ENCODE assay signal across 8 cellular contexts in the genomic region with DNA sequence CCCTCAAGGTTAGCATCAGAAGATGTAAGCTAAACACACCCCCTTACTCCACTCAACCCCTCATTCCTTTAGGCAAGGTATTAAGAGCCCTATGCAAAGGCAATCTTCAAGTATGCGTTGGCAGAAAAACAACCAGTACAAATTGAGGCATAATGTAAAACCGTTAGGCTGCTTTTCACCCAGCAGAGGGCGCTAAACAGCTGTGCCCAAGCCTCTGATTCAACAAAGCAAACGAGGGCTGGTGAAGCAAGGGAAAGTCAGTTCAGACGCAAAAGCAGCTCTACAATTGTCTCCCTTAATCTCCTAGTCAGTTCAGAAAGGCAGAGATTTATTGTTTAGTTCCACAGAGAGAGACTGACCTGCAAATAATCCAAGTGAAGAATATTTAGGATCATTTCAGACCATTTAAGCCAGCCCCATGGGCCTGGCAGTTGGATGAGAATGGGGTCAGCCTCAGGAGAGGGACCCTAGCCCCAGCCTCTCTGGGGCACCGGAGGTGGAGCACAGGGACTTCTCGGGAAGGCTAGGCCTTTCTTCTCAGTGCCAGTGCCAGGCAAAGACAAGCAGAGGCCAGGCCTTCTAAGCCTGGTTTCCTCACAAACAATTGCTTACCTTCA. TPM values are rescaled to one million over a fixed set of nuclear protein-coding genes. Genes with fewer than 3 reads are reported as not detected.
DNase-seq lines count a peak whose midpoint lies in the region; ATAC-seq, FAIRE-seq and TF ChIP-seq lines count a peak whose summit lies in the region.

No MANE protein-coding gene starts in this region.

- TF ChIP-seq POLR2A in A549 (IDR thresholded peaks at IDR 0.05; ENCODE audit: low read length), result no peak

- peaks cover 49% of the 10 kb centered on the region for H4K20me1 ChIP-seq in SK-N-SH (ENCODE audit: insufficient read depth)

- H3K27ac ChIP-seq in A549 (peak overlapping the region; percentile 52 to 72; a peak in 4 of 6 replicates), SK-N-SH (ENCODE audit: low read depth in 2 of 2, low read length in 1 of 2) (peak overlapping the region; percentile 46 to 64), pancreas (no peak overlapping the region), upper lobe of right lung (peak overlapping the region; percentile 33)

- H3K27ac Mint-ChIP-seq in activated naive CD4-positive, alpha-beta T cell treated with anti-CD3 and anti-CD28 coated beads, Interleukin-2, amount 10 ng/mL, durations not matched to agents 7 days and 5 days, result no peak overlapping the region

- no peak for TF ChIP-seq EP300 in A549 (IDR thresholded peaks at IDR 0.05)
- TF ChIP-seq EP300 in SK-N-SH (IDR thresholded peaks at IDR 0.05; ENCODE audit: borderline replicate concordance in 1 of 2, low read depth in 1 of 2, low read length in 1 of 2), result no peak

- no peak overlapping the region; the same call in 1 of the 2 replicates for H3K9ac ChIP-seq in SK-N-SH

- H3K79me2 ChIP-seq in SK-N-SH (ENCODE audit: insufficient read depth), result peaks cover 82% of the 10 kb centered on the region

- peaks cover 2% of the 10 kb centered on the region for H3K36me3 Mint-ChIP-seq in activated naive CD4-positive, alpha-beta T cell treated with anti-CD3 and anti-CD28 coated beads, Interleukin-2, amount 10 ng/mL, durations not matched to agents 7 days and 5 days

- H3K36me3 ChIP-seq in SK-N-SH (replicated peaks in 1 of 2; ENCODE audit: control insufficient read depth in 1 of 2, insufficient read depth in 2 of 2, low read length in 1 of 2) (peaks cover 0 to 4% of the 10 kb centered on the region in 2 experiments), pancreas (no peaks in the 10 kb centered on the region), upper lobe of right lung (no peaks in the 10 kb centered on the region)

- no peak overlapping the region for H3K4me3 ChIP-seq in A549
- H3K4me3 ChIP-seq in SK-N-SH (ENCODE audit: low read depth in 2 of 2, low read length in 1 of 2), result peak overlapping the region in 1 of 2 experiments; percentile 8; a peak in 1 of 4 replicates
- no peak overlapping the region for H3K4me3 ChIP-seq in pancreas
- no peak overlapping the region for H3K4me3 ChIP-seq in upper lobe of right lung

- H3K9me3 ChIP-seq in A549 (no peaks in the 10 kb centered on the region), SK-N-SH (no peaks in the 10 kb centered on the region), pancreas (no peaks in the 10 kb centered on the region), upper lobe of right lung (no peaks in the 10 kb centered on the region)

- no peaks in the 10 kb centered on the region for H3K9me2 ChIP-seq in SK-N-SH

- H3K4me1 Mint-ChIP-seq in activated naive CD4-positive, alpha-beta T cell treated with anti-CD3 and anti-CD28 coated beads, Interleukin-2, amount 10 ng/mL, durations not matched to agents 7 days and 5 days, result peaks cover 18% of the 10 kb centered on the region

- ATAC-seq in A549 (peak; percentile 91 to 95), GM18867 (IDR thresholded peaks at IDR 0.05; ENCODE audit: unreplicated experiment) (peak; percentile 62), pancreas (peak; percentile 64 to 86 (median 81)), upper lobe of right lung (peak; percentile 96)

- no peaks in the 10 kb centered on the region for H3K27me3 Mint-ChIP-seq in activated naive CD4-positive, alpha-beta T cell treated with anti-CD3 and anti-CD28 coated beads, Interleukin-2, amount 10 ng/mL, durations not matched to agents 7 days and 5 days

- H3K9me3 Mint-ChIP-seq in activated naive CD4-positive, alpha-beta T cell treated with anti-CD3 and anti-CD28 coated beads, Interleukin-2, amount 10 ng/mL, durations not matched to agents 7 days and 5 days, result no peaks in the 10 kb centered on the region

- H3K27me3 ChIP-seq in SK-N-SH (ENCODE audit: insufficient read depth) (no peaks in the 10 kb centered on the region), pancreas (no peaks in the 10 kb centered on the region), upper lobe of right lung (no peaks in the 10 kb centered on the region)

- no peaks in the 10 kb centered on the region for H3F3A ChIP-seq in SK-N-SH (replicated peaks; ENCODE audit: insufficient read depth)

- intact Hi-C loops in pancreas (cut with DNase I), result no loop called here
- intact Hi-C loops in upper lobe of right lung (cut with DNase I), result no loop called here

- CTCF ChIA-PET in A549 (lab: Yijun Ruan, JAX), result interaction anchor here (0.7 to 3.3 kb wide), 45 partner anchors 8 to 443 kb away, joined by 3 to 32 read pairs (median 3); partner anchors contain the start of genes DCAF5 and GALNT16
- CTCF ChIA-PET in SK-N-SH (lab: Yijun Ruan, JAX), result interaction anchor here (0.6 to 4.2 kb wide), 45 partner anchors 10 to 337 kb away, joined by 3 to 41 read pairs (median 4); partner anchors contain the start of genes EXD2 and GALNT16
- CTCF ChIA-PET in activated naive CD4-positive, alpha-beta T cell treated with anti-CD3 and anti-CD28 coated beads, Interleukin-2, amount 10 ng/mL, durations not matched to agents 7 days and 5 days (lab: Charles Lee), result interaction anchor here (0.6 to 3.2 kb wide), 25 partner anchors 9 to 330 kb away, joined by 3 to 17 read pairs (median 4); partner anchors contain the start of gene EXD2

- peaks cover 34% of the 10 kb centered on the region for H3K4me1 ChIP-seq in A549
- H3K4me1 ChIP-seq in SK-N-SH (ENCODE audit: control insufficient read depth in 1 of 2, insufficient read depth in 2 of 2, low read depth in 1 of 2, low read length in 1 of 2), result peaks cover 24 to 28% of the 10 kb centered on the region in 2 experiments
- H3K4me1 ChIP-seq in pancreas, result peaks cover 10 to 28% (median 19%) of the 10 kb centered on the region in 3 donors
- H3K4me1 ChIP-seq in upper lobe of right lung, result peaks cover 33% of the 10 kb centered on the region

- peak overlapping the region; percentile 57 for H3K4me2 ChIP-seq in A549
- peak overlapping the region; percentile 60 for H3K4me2 ChIP-seq in SK-N-SH

- peak overlapping the region; percentile 60; the same call in 1 of the 2 replicates for H2AFZ ChIP-seq in SK-N-SH (ENCODE audit: low read depth)

- FAIRE-seq in A549 (lab: Jason Lieb, UNC), result no peak
- peak; percentile 9 for FAIRE-seq in pancreas (lab: Jason Lieb, UNC)

- POLR2A ChIA-PET in A549 (lab: Yijun Ruan, JAX), result interaction anchor here (0.7 kb wide), 2 partner anchors 24 to 62 kb away, joined by 4 read pairs; partner anchors contain the start of genes DCAF5 and EXD2
- POLR2A ChIA-PET in SK-N-SH (lab: Yijun Ruan, JAX), result interaction anchor here (1.0 kb wide), 1 partner anchor 62 kb away, joined by 4 read pairs; the partner anchor contains the start of gene EXD2

- TF ChIP-seq CTCF in A549 (IDR thresholded peaks at IDR 0.05) (peak; percentile 95), SK-N-SH (IDR thresholded peaks at IDR 0.05) (peak; percentile 97), pancreas (IDR thresholded peaks at IDR 0.05) (peak; percentile 63 to 88 (median 79)), upper lobe of right lung (IDR thresholded peaks at IDR 0.05) (peak; percentile 93)

- no peak overlapping the region for H3K4me3 Mint-ChIP-seq in activated naive CD4-positive, alpha-beta T cell treated with anti-CD3 and anti-CD28 coated beads, Interleukin-2, amount 10 ng/mL, durations not matched to agents 7 days and 5 days

- 20% methylated on average over 7 of the region's 7 CpGs for WGBS in A549 (ENCODE audit: missing lambda C conversion rate)
- WGBS in SK-N-SH (ENCODE audit: low lambda C conversion rate), result 1% methylated on average over 5 of the region's 7 CpGs
- WGBS in pancreas, 2 donors, result 13 to 15% methylated on average over 7 of the region's 7 CpGs

- TF ChIP-seq RAD21 in A549 (conservative IDR thresholded peaks at IDR 0.05 in 1 of 2, IDR thresholded peaks at IDR 0.05 in 1 of 2) (peak; percentile 79 to 88), SK-N-SH (IDR thresholded peaks at IDR 0.05; ENCODE audit: low read length) (peak; percentile 93)

- peak; percentile 79 to 83 for DNase-seq in A549 (ENCODE audit: low read depth in 1 of 2, low spot score in 1 of 2)
- peak; percentile 49 for DNase-seq in NCI-H1048 (lab: John Stamatoyannopoulos, UW)
- DNase-seq in SK-N-SH, result peak; percentile 55
- DNase-seq in activated naive CD4-positive, alpha-beta T cell treated with anti-CD3 and anti-CD28 coated beads, Interleukin-2, amount 10 ng/mL, durations not matched to agents 7 days and 5 days, result peak; percentile 78
- DNase-seq in glomerular visceral epithelial cell (ENCODE audit: extremely low spot score), result peak; percentile 80
- peak; percentile 49 to 76 (median 64) for DNase-seq in pancreas
- peak; percentile 68 for DNase-seq in upper lobe of right lung

TF ChIP-seq in A549, 52 proteins besides CTCF, POLR2A, EP300 and RAD21:
- TF ChIP-seq SMC3 (IDR thresholded peaks at IDR 0.05), result peak; percentile 76
- TF ChIP-seq SREBF2 (IDR thresholded peaks at IDR 0.05), result no peak

TF ChIP-seq in SK-N-SH, 30 proteins besides CTCF, POLR2A, EP300 and RAD21 (continues in another document):
- TF ChIP-seq USF2 (IDR thresholded peaks at IDR 0.05; ENCODE audit: borderline replicate concordance, low read depth, low read length) (no peak), SMC3 (IDR thresholded peaks at IDR 0.05; ENCODE audit: low read depth, low read length) (peak; percentile 77), RXRA (IDR thresholded peaks at IDR 0.05; ENCODE audit: borderline replicate concordance, low read depth) (no peak), NFIC (IDR thresholded peaks at IDR 0.05; ENCODE audit: borderline replicate concordance) (no peak), CHD2 (IDR thresholded peaks at IDR 0.05; ENCODE audit: low read length, partially characterized antibody) (peak; percentile 28)
- TF ChIP-seq, protein P1, sequence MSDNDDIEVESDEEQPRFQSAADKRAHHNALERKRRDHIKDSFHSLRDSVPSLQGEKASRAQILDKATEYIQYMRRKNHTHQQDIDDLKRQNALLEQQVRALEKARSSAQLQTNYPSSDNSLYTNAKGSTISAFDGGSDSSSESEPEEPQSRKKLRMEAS (IDR thresholded peaks at IDR 0.05; ENCODE audit: low read depth), result no peak

RNA-seq across cellular contexts. Expression of gene DCAF5, which starts 23.5 kb away (rescaled TPM):
- 23.7 and 31.6 TPM in 2 replicates for polyA plus RNA-seq in A549 (2011; rRNA removed)
- polyA plus RNA-seq in A549 (2012; cell fraction: cytosol; rRNA removed), result 13.8 and 17.3 TPM in 2 replicates
- polyA plus RNA-seq in A549 (2012; cell fraction: nucleus; rRNA removed), result 37.4 and 41.0 TPM in 2 replicates
- 13.7 to 15.5 TPM (median 14.3 TPM) in 3 replicates for polyA plus RNA-seq in A549 (2017; fragmentation: RNase III; extraction: RNeasy Plus Mini Kit Qiagen cat#74134 plus additional on column Dnase treatment)
- polyA minus RNA-seq in A549 (2011; rRNA and poly(A)+ RNA removed), result 31.9 and 35.1 TPM in 2 replicates
- polyA plus RNA-seq in SK-N-SH (2012; rRNA removed), result 26.7 and 29.2 TPM in 2 replicates
- 12.2 and 17.4 TPM in 2 replicates for polyA plus RNA-seq in SK-N-SH (2012; cell fraction: cytosol; rRNA removed)
- 92.7 and 97.2 TPM in 2 replicates for polyA plus RNA-seq in SK-N-SH (2012; cell fraction: nucleus; rRNA removed)
- 10 to 100 TPM; 15.9 to 30.4 (median 20.6) TPM for total RNA-seq in pancreas
- 10 to 100 TPM; 18.9 to 19.9 TPM for polyA plus RNA-seq in pancreas
- 57.3 TPM for total RNA-seq in upper lobe of right lung

Comparison
In these comparisons a context has a peak if more than half of its experiments do, and no peak if none do; other contexts are left out.
1. H3K27ac ChIP-seq: peak in A549 (2 of 2), SK-N-SH (2 of 2) and upper lobe of right lung (single experiment); none in pancreas (0 of 4).
2. Of the 12 proteins assayed by ChIP-seq in both A549 and SK-N-SH: peak only in A549: none; only in SK-N-SH: CHD2 and RCOR1; in both: CTCF, RAD21 and SMC3; in neither: 7.
3. Peak in every context shown above with its lines, with median percentiles within 50 percentile points of each other: ATAC-seq, DNase-seq and CTCF ChIP-seq.